In genomic region chr7:87445897-87446296, GRCh38 we compare ENCODE assay signal across 1 cellular context.
TF ChIP-seq lines count a peak whose summit lies in the region.

No MANE protein-coding gene starts in this region.

TF ChIP-seq in GM12878, 131 proteins besides CTCF, POLR2A, EP300 and RAD21 (continued from another document and continues in another):
- TF ChIP-seq RELA (IDR thresholded peaks at IDR 0.05; ENCODE audit: borderline replicate concordance, partially characterized antibody) (no peak), ATF2 (IDR thresholded peaks at IDR 0.05; ENCODE audit: low read length) (no peak; the same call in none of the 2 replicates), PML (IDR thresholded peaks at IDR 0.05; ENCODE audit: low read length) (no peak), LARP7 (IDR thresholded peaks at IDR 0.05) (no peak), BACH1 (IDR thresholded peaks at IDR 0.05; ENCODE audit: borderline replicate concordance) (peak; percentile 41; the same call in 1 of the 2 replicates), ZNF622 (IDR thresholded peaks at IDR 0.05) (no peak), BCL3 (IDR thresholded peaks at IDR 0.05; ENCODE audit: borderline replicate concordance, insufficient read depth, low read depth, low read length, poor library complexity, severe bottlenecking) (no peak), TARDBP (IDR thresholded peaks at IDR 0.05; ENCODE audit: borderline replicate concordance) (no peak), ASH2L (IDR thresholded peaks at IDR 0.05; ENCODE audit: borderline replicate concordance, low read depth) (no peak), POLR2AphosphoS5 (IDR thresholded peaks at IDR 0.05; ENCODE audit: low read length) (no peak), SMAD5 (IDR thresholded peaks at IDR 0.05; ENCODE audit: low read depth) (no peak), E2F4 (IDR thresholded peaks at IDR 0.05; ENCODE audit: low read depth, low read length) (no peak), POU2F2 (IDR thresholded peaks at IDR 0.05; ENCODE audit: borderline replicate concordance, low read depth, low read length) (0 out of 3 replicates have a peak, but pooled peaks have one; percentile 47), E2F8 (IDR thresholded peaks at IDR 0.05; ENCODE audit: low read depth, partially characterized antibody) (no peak), KLF5 (IDR thresholded peaks at IDR 0.05; ENCODE audit: partially characterized antibody) (no peak), WRNIP1 (IDR thresholded peaks at IDR 0.05; ENCODE audit: borderline replicate concordance, low read depth, low read length) (no peak), SREBF1 (IDR thresholded peaks at IDR 0.05; ENCODE audit: low read length) (no peak), GATAD2B (conservative IDR thresholded peaks at IDR 0.05; ENCODE audit: low read depth) (peak; percentile 41; the same call in 1 of the 2 replicates), SIX5 (IDR thresholded peaks at IDR 0.05; ENCODE audit: low read depth, low read length, severe bottlenecking) (no peak), ESRRA (IDR thresholded peaks at IDR 0.05; ENCODE audit: low read length) (no peak), RCOR1 (conservative IDR thresholded peaks at IDR 0.05; ENCODE audit: low read depth, low read length) (no peak), HCFC1 (IDR thresholded peaks at IDR 0.05; ENCODE audit: low read length) (no peak), BHLHE40 (IDR thresholded peaks at IDR 0.05; ENCODE audit: borderline replicate concordance in 1 of 2, low read depth in 2 of 2, low read length in 1 of 2) (peak in 1 of 2 experiments; percentile 56; a peak in 1 of 4 replicates), CHD2 (IDR thresholded peaks at IDR 0.05; ENCODE audit: borderline replicate concordance, low read depth, low read length) (0 out of 2 replicates have a peak, but pooled peaks have one; percentile 38), NFIC (IDR thresholded peaks at IDR 0.05; ENCODE audit: low read depth, low read length) (peak; percentile 76), NBN (IDR thresholded peaks at IDR 0.05) (peak; percentile 61), SIN3A (IDR thresholded peaks at IDR 0.05; ENCODE audit: low read depth, low read length) (no peak), SMC3 (IDR thresholded peaks at IDR 0.05; ENCODE audit: borderline replicate concordance, low read length) (no peak), MYC (IDR thresholded peaks at IDR 0.05; ENCODE audit: insufficient read depth, insufficient read length, insufficient replicate concordance, low read length, severe bottlenecking) (no peak), BCLAF1 (IDR thresholded peaks at IDR 0.05) (no peak), MEF2A (IDR thresholded peaks at IDR 0.05; ENCODE audit: insufficient read depth, low read depth, low read length) (peak; percentile 74), EED (IDR thresholded peaks at IDR 0.05; ENCODE audit: low read depth) (0 out of 2 replicates have a peak, but pooled peaks have one; percentile 53), TCF3 (IDR thresholded peaks at IDR 0.05; ENCODE audit: borderline replicate concordance, insufficient read depth, low read depth, low read length) (no peak), ZNF384 (IDR thresholded peaks at IDR 0.05; ENCODE audit: borderline replicate concordance, low read depth, low read length) (no peak), ELK1 (IDR thresholded peaks at IDR 0.05; ENCODE audit: low read depth, low read length) (no peak), SUZ12 (IDR thresholded peaks at IDR 0.05; ENCODE audit: unreplicated experiment) (no peak), MAX (IDR thresholded peaks at IDR 0.05; ENCODE audit: low read depth, low read length) (no peak), GABPA (IDR thresholded peaks at IDR 0.05; ENCODE audit: low read depth) (0 out of 2 replicates have a peak, but pooled peaks have one; percentile 17), ATF7 (IDR thresholded peaks at IDR 0.05; ENCODE audit: low read depth) (peak; percentile 82), STAT1 (conservative IDR thresholded peaks at IDR 0.05) (no peak), RUNX3 (IDR thresholded peaks at IDR 0.05; ENCODE audit: low read length) (peak; percentile 79), REST (IDR thresholded peaks at IDR 0.05; ENCODE audit: low read depth, low read length) (no peak), ETV6 (conservative IDR thresholded peaks at IDR 0.05 in 1 of 2, IDR thresholded peaks at IDR 0.05 in 1 of 2; ENCODE audit: borderline replicate concordance in 1 of 2, low read depth in 1 of 2) (peak in 1 of 2 experiments; percentile 45; a peak in 1 of 4 replicates), ZNF274 (IDR thresholded peaks at IDR 0.05; ENCODE audit: insufficient read depth, insufficient read length) (no peak), TCF7 (IDR thresholded peaks at IDR 0.05; ENCODE audit: borderline replicate concordance) (peak; percentile 59; the same call in 1 of the 2 replicates), SREBF2 (IDR thresholded peaks at IDR 0.05; ENCODE audit: low read length) (no peak), USF2 (IDR thresholded peaks at IDR 0.05; ENCODE audit: borderline replicate concordance, low read depth, low read length) (no peak), NR2C2 (IDR thresholded peaks at IDR 0.05; ENCODE audit: borderline replicate concordance, control insufficient read depth, insufficient read length, low read depth) (no peak), ZSCAN29 (IDR thresholded peaks at IDR 0.05) (no peak), YY1 (IDR thresholded peaks at IDR 0.05; ENCODE audit: low read depth, low read length) (no peak), EGR1 (IDR thresholded peaks at IDR 0.05; ENCODE audit: borderline replicate concordance in 1 of 2, low read depth in 2 of 2, low read length in 2 of 2) (no peak), YBX1 (IDR thresholded peaks at IDR 0.05) (no peak), IRF4 (IDR thresholded peaks at IDR 0.05; ENCODE audit: low read depth, low read length) (no peak), CREM (IDR thresholded peaks at IDR 0.05; ENCODE audit: low read depth) (peak; percentile 28; the same call in 1 of the 2 replicates), SMAD1 (IDR thresholded peaks at IDR 0.05; ENCODE audit: low read depth, partially characterized antibody) (peak; percentile 87), CBFB (IDR thresholded peaks at IDR 0.05; ENCODE audit: low read depth) (no peak), MTA3 (IDR thresholded peaks at IDR 0.05; ENCODE audit: borderline replicate concordance, low read length) (no peak), NR2F1 (conservative IDR thresholded peaks at IDR 0.05) (peak; percentile 80)
